In the genomic region with DNA sequence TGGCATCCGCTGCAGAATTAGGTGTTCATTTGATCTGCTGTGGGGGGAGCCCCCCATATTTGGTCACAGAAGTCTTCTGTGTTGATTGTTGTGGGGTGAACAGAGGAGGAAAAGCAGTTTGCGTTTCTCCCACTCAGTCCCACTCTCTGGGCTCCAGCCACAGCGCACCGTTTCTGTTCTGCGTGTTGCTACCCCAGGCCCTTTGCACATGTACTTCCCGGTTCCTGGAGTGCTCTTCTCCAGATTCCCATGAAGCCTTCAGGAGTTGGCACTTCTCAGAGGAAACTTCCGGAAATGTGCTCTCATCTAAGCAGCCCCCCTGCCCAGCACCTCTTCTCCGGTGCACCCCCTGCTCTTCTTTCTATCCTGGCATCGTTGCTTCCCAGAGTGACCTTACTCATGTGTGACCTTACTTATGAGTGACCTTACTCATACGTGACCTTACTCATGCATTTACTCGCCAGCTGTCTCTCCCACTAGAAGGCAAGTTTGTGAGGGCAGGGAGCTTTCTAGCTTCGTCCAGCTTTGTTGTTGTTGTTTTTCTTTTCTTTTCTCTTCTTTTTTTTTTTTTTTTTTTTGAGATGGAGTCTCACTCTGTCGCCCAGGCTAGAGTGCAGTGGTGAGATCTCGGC, we compare ENCODE assay signal across 19 cellular contexts.
DNase-seq lines count a peak whose midpoint lies in the region; ATAC-seq, FAIRE-seq and TF ChIP-seq lines count a peak whose summit lies in the region.
"Had no signal": no experiment of that assay in that cellular context is flagged by ENCODE, and none has a peak within 500 bp of the region (broad histone marks: within the 10 kb centered on the region; RNA-seq: fewer than 3 reads in every experiment).

No MANE protein-coding gene starts in this region.

- no peak overlapping the region for H3K27ac Mint-ChIP-seq in H9
- H3K27ac Mint-ChIP-seq: GM23338 had no signal

- H3K4me2 ChIP-seq in BLaER1 treated with 17β-estradiol and CSF1 and Interleukin-3, amounts not matched to agents 10 nM and 100 nM = peak overlapping the region in 9 of 11 experiments; percentile 36 to 96 (median 89); a peak in 18 of 22 replicates
- peak overlapping the region; percentile 20; the same call in 1 of the 2 replicates for H3K4me2 ChIP-seq in OCI-LY3 (ENCODE audit: low read length)
- H3K4me2 ChIP-seq in K562 (ENCODE audit: insufficient read depth, low read length) = no peak overlapping the region
- H3K4me2 ChIP-seq in trophoblast cell (ENCODE audit: low read length) = no peak overlapping the region
- H3K4me2 ChIP-seq in H9 (ENCODE audit: insufficient read depth, insufficient read length, low read length) = no peak overlapping the region
- H3K4me2 ChIP-seq: GM23338, KMS-11 had no signal

- H3K56ac ChIP-seq in H9 (ENCODE audit: insufficient read length, low read depth, low read length) = no peak overlapping the region

- no peaks in the 10 kb centered on the region for H3K23me2 ChIP-seq in H9 (ENCODE audit: insufficient read length, low read depth, low read length, poor library complexity, severe bottlenecking)

- no peak overlapping the region for H2BK15ac ChIP-seq in H9 (ENCODE audit: low read depth, low read length)

- no peaks in the 10 kb centered on the region for H3K79me2 ChIP-seq in OCI-LY3 (ENCODE audit: low read length)
- no peaks in the 10 kb centered on the region for H3K79me2 ChIP-seq in K562 (ENCODE audit: control insufficient read depth, insufficient read depth, low read length)
- H3K79me2 ChIP-seq in trophoblast cell (ENCODE audit: control insufficient read depth, insufficient read depth, low read length, poor library complexity) = no peaks in the 10 kb centered on the region
- H3K79me2 ChIP-seq in H9 (ENCODE audit: insufficient read depth, low read length) = no peaks in the 10 kb centered on the region

- H2BK120ac ChIP-seq in trophoblast cell (ENCODE audit: insufficient read depth, low read length, poor library complexity) (peak overlapping the region; percentile 18), H9 (ENCODE audit: low read depth, low read length, poor library complexity, severe bottlenecking) (no peak overlapping the region)

- no peaks in the 10 kb centered on the region for H3K9me1 ChIP-seq in K562 (ENCODE audit: control insufficient read depth, insufficient read depth, low read length)

- H3T11ph ChIP-seq in H9 (ENCODE audit: low read length) = no peak overlapping the region

- H3K23ac ChIP-seq in trophoblast cell (ENCODE audit: low read length) = no peak overlapping the region
- H3K23ac ChIP-seq in H9 (ENCODE audit: insufficient read length, low read depth, low read length) = no peak overlapping the region

- peaks cover 0 to 4% (median under 1%) of the 10 kb centered on the region in 11 experiments; a peak in 9 of 22 replicates for H3K9me3 ChIP-seq in BLaER1 treated with 17β-estradiol and CSF1 and Interleukin-3, amounts not matched to agents 10 nM and 100 nM (replicated peaks in 1 of 11)
- H3K9me3 ChIP-seq in OCI-LY3 (ENCODE audit: insufficient read depth, low read length) (peaks cover 2% of the 10 kb centered on the region; the same call in 1 of the 2 replicates), K562 (replicated peaks; ENCODE audit: control insufficient read depth, insufficient read depth, low read depth, low read length) (no peaks in the 10 kb centered on the region; the same call in 1 of the 2 replicates), trophoblast cell (ENCODE audit: insufficient read depth, low read depth, low read length) (peaks cover 7% of the 10 kb centered on the region), H9 (ENCODE audit: control insufficient read depth, low read depth, low read length) (peaks cover 3% of the 10 kb centered on the region)

- H3K36me3 ChIP-seq in BLaER1 treated with 17β-estradiol and CSF1 and Interleukin-3, amounts not matched to agents 10 nM and 100 nM = no peaks in the 10 kb centered on the region
- H3K36me3 ChIP-seq in OCI-LY3 (replicated peaks; ENCODE audit: low read depth, low read length) (peaks cover under 1% of the 10 kb centered on the region), K562 (ENCODE audit: control insufficient read depth, insufficient read depth, low read length) (no peaks in the 10 kb centered on the region), trophoblast cell (ENCODE audit: control insufficient read depth in 1 of 2, insufficient read depth in 2 of 2, low read length in 2 of 2) (no peaks in the 10 kb centered on the region)

- intact Hi-C loops in K562 (cut with micrococcal nuclease) = loop anchor here (5.0 to 10.0 kb wide), 2 partner anchors 88 to 455 kb away; no protein-coding TSS in a partner anchor

- no peak for DNase-seq in K562 (ENCODE audit: extremely low read depth in 1 of 4, low spot score in 3 of 4)
- no peak for DNase-seq in trophoblast cell
- DNase-seq in H9 = no peak
- DNase-seq in ACHN = no peak
- no peak for DNase-seq in SW480 (ENCODE audit: low spot score)
- DNase-seq: NCI-H1092 treated with DMSO at 0.1 percent for 48 hours, NCI-H1436 treated with DMSO at 0.1 percent for 48 hours, NCI-H1930, NCI-H2227 treated with DMSO at 0.1 percent for 48 hours, NCI-H510A, NCI-H774, Right ventricle myocardium superior had no signal

- H3K4me1 ChIP-seq in BLaER1 treated with 17β-estradiol and CSF1 and Interleukin-3, amounts not matched to agents 10 nM and 100 nM = peaks cover 62 to 96% (median 91%) of the 10 kb centered on the region in 10 experiments
- H3K4me1 ChIP-seq in OCI-LY3 (ENCODE audit: low read length) (peaks cover 62% of the 10 kb centered on the region), K562 (replicated peaks in 1 of 2; ENCODE audit: control insufficient read depth in 2 of 2, insufficient read depth in 2 of 2, low read length in 2 of 2) (peaks cover under 1 to 17% of the 10 kb centered on the region in 2 experiments; a peak in 4 of 5 replicates), trophoblast cell (ENCODE audit: control insufficient read depth in 1 of 2, insufficient read depth in 2 of 2, low read length in 2 of 2) (peaks cover 4 to 10% of the 10 kb centered on the region in 2 experiments), H9 (ENCODE audit: insufficient read depth, low read length) (no peaks in the 10 kb centered on the region; the same call in 1 of the 2 replicates)

- H3K9me3 Mint-ChIP-seq in H9 = peaks cover 13% of the 10 kb centered on the region in 2 experiments

- no peak overlapping the region for H4K12ac ChIP-seq in trophoblast cell (ENCODE audit: low read depth, low read length)

- H2BK12ac ChIP-seq in trophoblast cell (ENCODE audit: low read length) = no peak overlapping the region
- H2BK12ac ChIP-seq in H9 (ENCODE audit: insufficient read length, low read depth, low read length) = no peak overlapping the region

- CTCF ChIA-PET in K562 (lab: Yijun Ruan, JAX; ENCODE audit: low intra/inter-chr PET ratio) = interaction anchor here (0.6 kb wide), 1 partner anchor 661 kb away, joined by 3 read pairs; no protein-coding TSS in a partner anchor

- ATAC-seq in K562 = no peak
- ATAC-seq: GM23338, HCT116 had no signal

- H4K91ac ChIP-seq in trophoblast cell (ENCODE audit: low read depth, low read length) (no peak overlapping the region), H9 (ENCODE audit: insufficient read length, low read depth, low read length) (no peak overlapping the region)

- in situ Hi-C loops in K562 (cut with MboI) (loop anchor here (5.0 to 10.0 kb wide), 2 partner anchors 435 to 728 kb away; no protein-coding TSS in a partner anchor), ACHN (cut with HindIII; ENCODE audit: low pct_ligation_motif_present, low pct_unique_long_range_greater_than_20kb, low sequenced_read_pairs) (no loop called here)

- H4K8ac ChIP-seq in trophoblast cell (ENCODE audit: low read depth, low read length) (peak overlapping the region; percentile 14), H9 (replicated peaks; ENCODE audit: insufficient read length, low read depth, low read length) (no peak overlapping the region)

- H3K14ac ChIP-seq in trophoblast cell (ENCODE audit: low read length) = no peak overlapping the region
- no peak overlapping the region; the same call in 1 of the 2 replicates for H3K14ac ChIP-seq in H9 (ENCODE audit: insufficient read depth, low read length)

- H3K18ac ChIP-seq in trophoblast cell (ENCODE audit: low read length) = no peak overlapping the region
- H3K18ac ChIP-seq in H9 (ENCODE audit: insufficient read length, low read depth, low read length) = no peak overlapping the region

- TF ChIP-seq RAD21 in K562 (CRISPR knock-in tag; conservative IDR thresholded peaks at IDR 0.05 in 1 of 2, IDR thresholded peaks at IDR 0.05 in 1 of 2) = no peak

- H2AFZ ChIP-seq in OCI-LY3 (ENCODE audit: low read depth, low read length) (no peak overlapping the region), K562 (ENCODE audit: low read depth, low read length) (no peak overlapping the region), trophoblast cell (ENCODE audit: insufficient read depth, low read length, poor library complexity) (no peak overlapping the region), H9 (ENCODE audit: low read length) (no peak overlapping the region)
- H2AFZ ChIP-seq: GM23338 had no signal

- H3K27me3 Mint-ChIP-seq in H9 (ENCODE audit: low read depth) = peaks cover 26% of the 10 kb centered on the region

- no peak overlapping the region for H2BK5ac ChIP-seq in trophoblast cell (ENCODE audit: low read depth, low read length, poor library complexity)
- H2BK5ac ChIP-seq in H9 (ENCODE audit: insufficient read length, low read length) = no peak overlapping the region

- H3K27ac ChIP-seq in BLaER1 treated with 17β-estradiol and CSF1 and Interleukin-3, amounts not matched to agents 10 nM and 100 nM = peak overlapping the region in 4 of 11 experiments; percentile 14 to 79 (median 42); a peak in 5 of 22 replicates
- no peak overlapping the region for H3K27ac ChIP-seq in OCI-LY3 (ENCODE audit: low read length)
- no peak overlapping the region for H3K27ac ChIP-seq in K562 (ENCODE audit: extremely low read depth, low read depth, low read length)
- H3K27ac ChIP-seq in trophoblast cell (ENCODE audit: low read depth, low read length) = no peak overlapping the region
- H3K27ac ChIP-seq in H9 (ENCODE audit: insufficient read length, low read depth, low read length) = no peak overlapping the region
- H3K27ac ChIP-seq: C4-2B, KMS-11 had no signal

- H3K4me3 ChIP-seq in BLaER1 treated with 17β-estradiol and CSF1 and Interleukin-3, amounts not matched to agents 10 nM and 100 nM = no peak overlapping the region
- H3K4me3 ChIP-seq in OCI-LY3 (ENCODE audit: low read length) (no peak overlapping the region), K562 (no peak overlapping the region), trophoblast cell (ENCODE audit: low read depth, low read length) (no peak overlapping the region)
- H3K4me3 ChIP-seq: GM23338 had no signal

- TF ChIP-seq CTCF in OCI-LY3 (IDR thresholded peaks at IDR 0.05; ENCODE audit: low read depth, low read length) (no peak), K562 (IDR thresholded peaks at IDR 0.05 in 2 of 3, conservative IDR thresholded peaks at IDR 0.05 in 1 of 3; ENCODE audit: insufficient read depth in 2 of 3, low read depth in 1 of 3, low read length in 3 of 3) (no peak), H9 (conservative IDR thresholded peaks at IDR 0.05) (no peak)

- peaks cover 15 to 26% of the 10 kb centered on the region in 2 experiments for H3K4me1 Mint-ChIP-seq in H9

- no peaks in the 10 kb centered on the region; a peak in 1 of 22 replicates for H3K27me3 ChIP-seq in BLaER1 treated with 17β-estradiol and CSF1 and Interleukin-3, amounts not matched to agents 10 nM and 100 nM
- H3K27me3 ChIP-seq in OCI-LY3 (ENCODE audit: low read depth, low read length) = peaks cover 34% of the 10 kb centered on the region
- peaks cover 0 to 10% of the 10 kb centered on the region in 2 experiments; a peak in 1 of 5 replicates for H3K27me3 ChIP-seq in K562 (ENCODE audit: control insufficient read depth in 2 of 2, insufficient read depth in 2 of 2, low read length in 2 of 2)
- H3K27me3 ChIP-seq in trophoblast cell (ENCODE audit: insufficient read depth, low read length) = no peaks in the 10 kb centered on the region
- H3K27me3 ChIP-seq in H9 (ENCODE audit: insufficient read depth, low read length) = no peaks in the 10 kb centered on the region

- POLR2A ChIA-PET in K562 (lab: Yijun Ruan, JAX) = no interaction called here

- no peak for FAIRE-seq in K562 (lab: Jason Lieb, UNC)
- FAIRE-seq: G401.6 had no signal

- WGBS in K562 (ENCODE audit: insufficient coverage, low coverage, missing lambda C conversion rate) = 10% methylated on average over 13 of the region's 14 CpGs
- WGBS in trophoblast cell (ENCODE audit: extremely low coverage, insufficient coverage, insufficient read length) = no CpG with 5 or more reads among the region's 14 CpGs
- WGBS in H9 (ENCODE audit: extremely low coverage, insufficient read length, low lambda C conversion rate) = no CpG with 5 or more reads among the region's 14 CpGs

- BruUV-seq in K562 (replicated peaks; lab: Mats Ljungman, UMichigan) = no TSS peak

- H2BK20ac ChIP-seq in H9 (ENCODE audit: low read depth, low read length, poor library complexity, severe bottlenecking) = no peak overlapping the region

- H3K4ac ChIP-seq in trophoblast cell (ENCODE audit: low read depth, low read length) (no peak overlapping the region), H9 (ENCODE audit: low read depth, low read length) (no peak overlapping the region)

- peak overlapping the region in 1 of 11 experiments; percentile 16; a peak in 1 of 22 replicates for H3K9ac ChIP-seq in BLaER1 treated with 17β-estradiol and CSF1 and Interleukin-3, amounts not matched to agents 10 nM and 100 nM
- H3K9ac ChIP-seq in OCI-LY3 (ENCODE audit: low read length) = no peak overlapping the region
- no peak overlapping the region for H3K9ac ChIP-seq in K562 (ENCODE audit: insufficient read depth in 1 of 2, low read depth in 2 of 2, low read length in 2 of 2)
- H3K9ac ChIP-seq in trophoblast cell (ENCODE audit: low read length) = no peak overlapping the region
- H3K9ac ChIP-seq in H9 (ENCODE audit: extremely low read depth, insufficient read length, low read length) = no peak overlapping the region
- H3K9ac ChIP-seq: KMS-11 had no signal

- no peak for TF ChIP-seq EP300 in K562 (IDR thresholded peaks at IDR 0.05; ENCODE audit: low read length)

- H3K4me3 Mint-ChIP-seq in H9 = no peak overlapping the region
- H3K4me3 Mint-ChIP-seq: GM23338 had no signal

- peaks cover 6% of the 10 kb centered on the region for H3K79me1 ChIP-seq in trophoblast cell (ENCODE audit: low read length)
- H3K79me1 ChIP-seq in H9 (ENCODE audit: insufficient read depth, low read depth, low read length, poor library complexity, severe bottlenecking) = no peaks in the 10 kb centered on the region

- H4K20me1 ChIP-seq in BLaER1 treated with 17β-estradiol and CSF1 and Interleukin-3, amounts not matched to agents 10 nM and 100 nM = peaks cover 0 to 12% (median 0%) of the 10 kb centered on the region in 11 experiments; a peak in 1 of 22 replicates
- H4K20me1 ChIP-seq in OCI-LY3 (ENCODE audit: insufficient read depth, low read length) (no peaks in the 10 kb centered on the region), K562 (replicated peaks; ENCODE audit: control insufficient read depth, insufficient read depth, low read length) (no peaks in the 10 kb centered on the region; the same call in 1 of the 2 replicates), H9 (ENCODE audit: control insufficient read depth, insufficient read depth, insufficient read length) (no peaks in the 10 kb centered on the region)

- H2AK5ac ChIP-seq in trophoblast cell (ENCODE audit: low read length) (no peak overlapping the region), H9 (ENCODE audit: insufficient read length, low read length) (no peak overlapping the region)

- peaks cover 2 to 12% (median 6%) of the 10 kb centered on the region in 3 experiments; a peak in 6 of 7 replicates for H3K36me3 Mint-ChIP-seq in H9 (ENCODE audit: insufficient read depth in 1 of 3, low read depth in 3 of 3)

- TF ChIP-seq POLR2A in K562 (conservative IDR thresholded peaks at IDR 0.05) = no peak

- no peak overlapping the region for H4K5ac ChIP-seq in H9 (ENCODE audit: insufficient read length, low read depth, low read length)

Comparison
In these comparisons a context has a peak if more than half of its experiments do, and no peak if none do; other contexts are left out.
1. H3K4me2 ChIP-seq: peak in BLaER1 treated with 17β-estradiol and CSF1 and Interleukin-3, amounts not matched to agents 10 nM and 100 nM (9 of 11) and OCI-LY3 (single experiment); none in K562 (single experiment), trophoblast cell (single experiment) and H9 (single experiment).